1 cellular context compared by ENCODE assay signal in the genomic region with DNA sequence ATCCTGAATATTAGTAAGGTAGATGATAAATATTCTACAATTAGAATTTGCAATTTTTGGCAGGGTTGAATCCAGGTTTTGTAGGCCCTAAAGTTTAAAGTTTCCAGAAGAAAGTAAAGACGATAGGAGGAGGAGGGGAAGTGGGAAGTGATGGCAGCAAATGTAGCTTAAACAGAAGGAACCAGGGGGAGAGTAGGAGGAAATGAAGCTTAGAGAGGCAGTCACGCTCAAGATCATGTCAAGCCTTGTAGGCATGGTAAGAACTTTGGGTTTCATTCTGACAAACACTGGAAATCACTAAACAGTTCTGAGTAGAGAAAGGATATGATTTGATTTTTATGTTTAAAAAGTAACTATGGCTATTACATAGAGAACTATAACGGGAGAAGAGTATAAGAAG.
TF ChIP-seq lines count a peak whose summit lies in the region.

No MANE protein-coding gene starts in this region.

TF ChIP-seq in SK-N-SH treated with all-trans-retinoic acid at 6 μM for 48 hours, 23 proteins besides CTCF, POLR2A, EP300 and RAD21 (continued from another document):
- TF ChIP-seq, protein P1, sequence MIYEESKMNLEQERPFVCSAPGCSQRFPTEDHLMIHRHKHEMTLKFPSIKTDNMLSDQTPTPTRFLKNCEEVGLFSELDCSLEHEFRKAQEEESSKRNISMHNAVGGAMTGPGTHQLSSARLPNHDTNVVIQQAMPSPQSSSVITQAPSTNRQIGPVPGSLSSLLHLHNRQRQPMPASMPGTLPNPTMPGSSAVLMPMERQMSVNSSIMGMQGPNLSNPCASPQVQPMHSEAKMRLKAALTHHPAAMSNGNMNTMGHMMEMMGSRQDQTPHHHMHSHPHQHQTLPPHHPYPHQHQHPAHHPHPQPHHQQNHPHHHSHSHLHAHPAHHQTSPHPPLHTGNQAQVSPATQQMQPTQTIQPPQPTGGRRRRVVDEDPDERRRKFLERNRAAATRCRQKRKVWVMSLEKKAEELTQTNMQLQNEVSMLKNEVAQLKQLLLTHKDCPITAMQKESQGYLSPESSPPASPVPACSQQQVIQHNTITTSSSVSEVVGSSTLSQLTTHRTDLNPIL (CRISPR knock-in tag; IDR thresholded peaks at IDR 0.05; ENCODE audit: low read depth), result no peak
- TF ChIP-seq CSDC2 (CRISPR knock-in tag; IDR thresholded peaks at IDR 0.05), result no peak
